Comparison of ENCODE assay signal across 20 cellular contexts in the genomic region with DNA sequence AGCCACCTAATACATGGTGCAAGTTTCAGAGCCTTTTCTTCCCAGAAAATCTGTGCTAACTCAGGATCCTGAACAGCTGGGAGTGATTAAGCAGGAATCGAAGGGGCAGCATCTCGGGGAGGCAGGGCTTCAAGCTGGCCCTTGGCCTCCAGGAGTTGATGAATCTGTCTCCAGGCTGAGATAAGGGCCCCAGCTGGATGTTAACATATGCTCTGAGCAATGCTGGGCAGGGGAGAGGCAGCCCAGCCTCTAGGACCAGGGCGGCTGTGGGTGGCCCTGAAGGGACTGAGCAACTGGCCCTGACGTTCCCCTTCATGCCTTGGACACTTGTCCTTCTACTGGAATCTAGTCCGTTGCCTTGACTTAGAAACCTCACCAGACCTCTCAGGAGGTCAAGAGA.
"Had no signal": no experiment of that assay in that cellular context is flagged by ENCODE, and none has a peak within 500 bp of the region (broad histone marks: within the 10 kb centered on the region; RNA-seq: fewer than 3 reads in every experiment).

No MANE protein-coding gene starts in this region.

- H3K9me3 ChIP-seq: neutrophil, testis, upper lobe of right lung had no signal

- H3K27ac Mint-ChIP-seq: activated CD4-positive, alpha-beta T cell treated with anti-CD3 and anti-CD28 coated beads, Interleukin-2, amount 10 ng/mL, durations not matched to agents 7 days and 5 days; activated CD8-positive, alpha-beta T cell treated with anti-CD3 and anti-CD28 coated beads, Interleukin-2, amount 10 ng/mL, durations not matched to agents 7 days and 5 days; activated naive CD8-positive, alpha-beta T cell treated with anti-CD3 and anti-CD28 coated beads, Interleukin-2, amount 10 ng/mL, durations not matched to agents 7 days and 5 days; activated T-cell treated with anti-CD3 and anti-CD28 coated beads, Interleukin-2, amount 50 U/mL, for 24 hours; activated T-helper 2 cell treated with anti-CD3 and anti-CD28 coated beads, Interferon-gamma antibody, Interleukin-2, Interleukin-4, amounts not matched to agents 10 μg/mL and 5 μg/mL and 100 μg/mL, durations not matched to agents 14 hours and 24 hours and 36 hours; brain; natural killer cell; stimulated activated memory B cell treated with anti-CD40 and anti-IgM and Interleukin-4, amounts not matched to agents 10 μg/mL and 1 μg/mL and 100 μg/mL, for 72 hours had no signal

- H3K27ac ChIP-seq: coronary artery, heart right ventricle, neutrophil, parathyroid adenoma, testis, upper lobe of right lung had no signal

- H3K36me3 Mint-ChIP-seq: brain, natural killer cell had no signal

- H3K4me3 ChIP-seq: coronary artery, heart right ventricle, testis, upper lobe of right lung had no signal

- H3K9ac ChIP-seq: parathyroid adenoma had no signal

- FAIRE-seq: endometrium had no signal

- H3K9me3 Mint-ChIP-seq: activated CD4-positive, alpha-beta T cell treated with anti-CD3 and anti-CD28 coated beads, Interleukin-2, amount 10 ng/mL, durations not matched to agents 7 days and 5 days; activated T-cell treated with anti-CD3 and anti-CD28 coated beads, Interleukin-2, amount 50 U/mL, for 24 hours; natural killer cell had no signal

- H3K4me1 ChIP-seq: parathyroid adenoma, testis, upper lobe of right lung had no signal

- H3K4me3 Mint-ChIP-seq: activated CD4-positive, alpha-beta T cell treated with anti-CD3 and anti-CD28 coated beads, Interleukin-2, amount 10 ng/mL, durations not matched to agents 7 days and 5 days; activated CD8-positive, alpha-beta T cell treated with anti-CD3 and anti-CD28 coated beads, Interleukin-2, amount 10 ng/mL, durations not matched to agents 7 days and 5 days; activated naive CD8-positive, alpha-beta T cell treated with anti-CD3 and anti-CD28 coated beads, Interleukin-2, amount 10 ng/mL, durations not matched to agents 7 days and 5 days; activated T-cell treated with anti-CD3 and anti-CD28 coated beads, Interleukin-2, amount 50 U/mL, for 24 hours; brain; natural killer cell; stimulated activated memory B cell treated with anti-CD40 and anti-IgM and Interleukin-4, amounts not matched to agents 10 μg/mL and 1 μg/mL and 100 μg/mL, for 72 hours had no signal

- H2AFZ ChIP-seq: parathyroid adenoma had no signal

- H3K4me1 Mint-ChIP-seq: activated CD4-positive, alpha-beta T cell treated with anti-CD3 and anti-CD28 coated beads, Interleukin-2, amount 10 ng/mL, durations not matched to agents 7 days and 5 days; brain; natural killer cell; stimulated activated memory B cell treated with anti-CD40 and anti-IgM and Interleukin-4, amounts not matched to agents 10 μg/mL and 1 μg/mL and 100 μg/mL, for 72 hours had no signal

- H3K27me3 Mint-ChIP-seq: activated T-cell treated with anti-CD3 and anti-CD28 coated beads, Interleukin-2, amount 50 U/mL, for 24 hours; brain had no signal

- H3K79me2 ChIP-seq: parathyroid adenoma had no signal

- H3K27me3 ChIP-seq: neutrophil, testis, upper lobe of right lung had no signal

- DNase-seq: activated CD4-positive, alpha-beta T cell treated with anti-CD3 and anti-CD28 coated beads, Interleukin-2, amount 10 ng/mL, durations not matched to agents 7 days and 5 days; activated CD8-positive, alpha-beta T cell treated with anti-CD3 and anti-CD28 coated beads, Interleukin-2, amount 10 ng/mL, durations not matched to agents 7 days and 5 days; activated naive CD4-positive, alpha-beta T cell treated with Interleukin-2 at 50 U/mL for 16 hours; activated naive CD8-positive, alpha-beta T cell treated with anti-CD3 and anti-CD28 coated beads, Interleukin-2, amount 10 ng/mL, durations not matched to agents 7 days and 5 days; activated T-cell treated with anti-CD3 and anti-CD28 coated beads, Interleukin-2, amount 50 U/mL, for 24 hours; anterior cingulate cortex; caudate nucleus; erythroblast; heart right ventricle; natural killer cell; stimulated activated CD4-positive, alpha-beta T cell treated with anti-CD3 and anti-CD28 coated beads, Interleukin-4, amount 100 ng/mL, for 4 hours; testis; upper lobe of right lung had no signal

- H3K36me3 ChIP-seq: heart right ventricle, neutrophil, upper lobe of right lung had no signal
